16 cellular contexts compared by ENCODE assay signal in genomic region chr4:3518511-3518880, GRCh38. TPM values are rescaled to one million over a fixed set of nuclear protein-coding genes. Genes with fewer than 3 reads are reported as not detected.
A peak's percentile ranks its signal among the peaks of the same experiment; 100 is the strongest.
DNase-seq lines count a peak whose midpoint lies in the region; ATAC-seq and TF ChIP-seq lines count a peak whose summit lies in the region.
"Had no signal": no experiment of that assay in that cellular context is flagged by ENCODE, and none has a peak within 500 bp of the region (broad histone marks: within the 10 kb centered on the region; RNA-seq: fewer than 3 reads in every experiment).

No MANE protein-coding gene starts in this region.

- H3K27me3 ChIP-seq in right cardiac atrium (ENCODE audit: control insufficient read depth, insufficient read depth) (no peaks in the 10 kb centered on the region), sigmoid colon (no peaks in the 10 kb centered on the region), Caco-2 (replicated peaks; ENCODE audit: control insufficient read depth, insufficient read depth, low read length) (no peaks in the 10 kb centered on the region)
- H3K27me3 ChIP-seq: BLaER1 had no signal

- no TSS peak for BruUV-seq in Caco-2 (replicated peaks; lab: Mats Ljungman, UMichigan)

- H3K4me3 ChIP-seq in right cardiac atrium (ENCODE audit: low read length) (no peak overlapping the region), sigmoid colon (no peak overlapping the region), Caco-2 (ENCODE audit: low read depth, low read length) (no peak overlapping the region)
- H3K4me3 ChIP-seq: A549, BLaER1 had no signal

- intact Hi-C loops in right cardiac atrium (cut with DNase I), result no loop called here
- intact Hi-C loops in cardiac septum (cut with DNase I), result no loop called here
- intact Hi-C loops in sigmoid colon (cut with DNase I), result no loop called here
- intact Hi-C loops in Caco-2 (cut with micrococcal nuclease; ENCODE audit: unreplicated experiment), result no loop called here

- no peak for TF ChIP-seq EP300 in sigmoid colon (IDR thresholded peaks at IDR 0.05)

- H3K9me3 ChIP-seq in right cardiac atrium (ENCODE audit: control insufficient read depth, low read length), result no peaks in the 10 kb centered on the region
- H3K9me3 ChIP-seq in sigmoid colon, result no peaks in the 10 kb centered on the region
- no peaks in the 10 kb centered on the region for H3K9me3 ChIP-seq in Caco-2
- H3K9me3 ChIP-seq: A549, BLaER1 had no signal

- H3K4me1 Mint-ChIP-seq in chondrocyte (ENCODE audit: low read depth), result no peaks in the 10 kb centered on the region
- H3K4me1 Mint-ChIP-seq in Caco-2 (ENCODE audit: low read depth, unreplicated experiment), result no peaks in the 10 kb centered on the region
- H3K4me1 Mint-ChIP-seq in progenitor cell of endocrine pancreas (ENCODE audit: low read depth), result no peaks in the 10 kb centered on the region
- H3K4me1 Mint-ChIP-seq: CD4-positive, CD25-positive, alpha-beta regulatory T cell had no signal

- POLR2A ChIA-PET in Caco-2 (lab: Charles Lee), result no interaction called here

- TF ChIP-seq CTCF in chondrocyte (IDR thresholded peaks at IDR 0.05) (no peak), sigmoid colon (IDR thresholded peaks at IDR 0.05) (no peak), Caco-2 (IDR thresholded peaks at IDR 0.05; ENCODE audit: insufficient read depth in 1 of 2, low read depth in 1 of 2, low read length in 1 of 2, severe bottlenecking in 1 of 2, unreplicated experiment in 1 of 2) (no peak), progenitor cell of endocrine pancreas (IDR thresholded peaks at IDR 0.05; ENCODE audit: unreplicated experiment) (no peak)

- H3K27ac ChIP-seq in right cardiac atrium (ENCODE audit: low read length), result no peak overlapping the region
- H3K27ac ChIP-seq in sigmoid colon, result no peak overlapping the region
- H3K27ac ChIP-seq: A549, BLaER1 had no signal

- CTCF ChIA-PET in Caco-2 (lab: Charles Lee), result no interaction called here

- H3K9me3 Mint-ChIP-seq in chondrocyte (ENCODE audit: low read depth), result no peaks in the 10 kb centered on the region
- no peaks in the 10 kb centered on the region for H3K9me3 Mint-ChIP-seq in Caco-2 (ENCODE audit: unreplicated experiment)
- no peaks in the 10 kb centered on the region for H3K9me3 Mint-ChIP-seq in progenitor cell of endocrine pancreas (ENCODE audit: low read depth)
- H3K9me3 Mint-ChIP-seq: H9 had no signal

- 91% methylated on average over 11 of the region's 11 CpGs for WGBS in right cardiac atrium
- 89 to 93% methylated on average over 11 of the region's 11 CpGs for WGBS in sigmoid colon, 2 donors

- DNase-seq in right cardiac atrium, result peak in 2 of 3 donors; percentile 7 to 16
- no peak for DNase-seq in cardiac septum (ENCODE audit: low spot score)
- DNase-seq in chondrocyte (ENCODE audit: low spot score), result peak; percentile 86
- DNase-seq in sigmoid colon, result peak; percentile 53
- DNase-seq in Caco-2, result no peak
- no peak for DNase-seq in COR-L47 (lab: John Stamatoyannopoulos, UW)
- no peak for DNase-seq in progenitor cell of endocrine pancreas (ENCODE audit: low spot score, unreplicated experiment)
- DNase-seq: CD4-positive, CD25-positive, alpha-beta regulatory T cell; DMS153; DMS79 treated with DMSO at 0.1 percent for 48 hours; EL; GOT3; H9 had no signal

- no peak for ATAC-seq in right cardiac atrium
- ATAC-seq: A549 had no signal

- H3K27me3 Mint-ChIP-seq in chondrocyte (ENCODE audit: low read depth), result no peaks in the 10 kb centered on the region
- no peaks in the 10 kb centered on the region for H3K27me3 Mint-ChIP-seq in Caco-2 (ENCODE audit: insufficient read depth, unreplicated experiment)
- no peaks in the 10 kb centered on the region for H3K27me3 Mint-ChIP-seq in progenitor cell of endocrine pancreas
- H3K27me3 Mint-ChIP-seq: CD4-positive, CD25-positive, alpha-beta regulatory T cell had no signal

- H3K4me3 Mint-ChIP-seq in chondrocyte (ENCODE audit: unreplicated experiment) (no peak overlapping the region), Caco-2 (ENCODE audit: unreplicated experiment) (no peak overlapping the region), progenitor cell of endocrine pancreas (ENCODE audit: low read depth) (no peak overlapping the region)
- H3K4me3 Mint-ChIP-seq: H9 had no signal

- H3K4me1 ChIP-seq in right cardiac atrium (ENCODE audit: control insufficient read depth, insufficient read depth, low read length) (no peaks in the 10 kb centered on the region), sigmoid colon (no peaks in the 10 kb centered on the region), Caco-2 (no peaks in the 10 kb centered on the region)
- H3K4me1 ChIP-seq: A549 had no signal

- H3K36me3 Mint-ChIP-seq in chondrocyte (ENCODE audit: low read depth) (peaks cover 23% of the 10 kb centered on the region), Caco-2 (ENCODE audit: insufficient read depth, unreplicated experiment) (peaks cover 46% of the 10 kb centered on the region), progenitor cell of endocrine pancreas (ENCODE audit: insufficient read depth) (peaks cover 18% of the 10 kb centered on the region)

- H3K36me3 ChIP-seq in sigmoid colon (peaks cover 50 to 98% (median 79%) of the 10 kb centered on the region in 4 donors), Caco-2 (ENCODE audit: control insufficient read depth, insufficient read depth, low read length) (peaks cover 3% of the 10 kb centered on the region)

- H3K27ac Mint-ChIP-seq in chondrocyte (ENCODE audit: unreplicated experiment) (no peak overlapping the region), Caco-2 (ENCODE audit: unreplicated experiment) (no peak overlapping the region), progenitor cell of endocrine pancreas (no peak overlapping the region)
- H3K27ac Mint-ChIP-seq: CD4-positive, CD25-positive, alpha-beta regulatory T cell; H9 had no signal

- no peak for TF ChIP-seq POLR2A in sigmoid colon (IDR thresholded peaks at IDR 0.05)

RNA-seq across cellular contexts. Expression of gene LRPAP1, which starts 13.7 kb away (rescaled TPM):
- total RNA-seq in right cardiac atrium, result 100 to 1,000 TPM; 297 to 325 (median 309) TPM
- polyA plus RNA-seq in right cardiac atrium, result 207 TPM
- 275 TPM for total RNA-seq in cardiac septum
- 135 to 142 TPM (median 142 TPM) in 3 replicates for total RNA-seq in chondrocyte
- 100 to 1,000 TPM in 2 of 4 donors, 10 to 100 TPM in 2; 85.3 to 127 (median 99.6) TPM for total RNA-seq in sigmoid colon
- polyA plus RNA-seq in sigmoid colon, result 100 to 1,000 TPM in 1 of 3 donors, 10 to 100 TPM in 2; 25.2 to 123 (median 44.2) TPM
- 211 and 224 TPM in 2 replicates for total RNA-seq in Caco-2 (2022)
- total RNA-seq in progenitor cell of endocrine pancreas, result 125 and 134 TPM in 2 replicates

RNA-seq across cellular contexts. Expression of gene DOK7, which starts 55.4 kb away (rescaled TPM):
- total RNA-seq in right cardiac atrium (10 to 100 TPM; 28.9 to 40.0 (median 34.5) TPM), cardiac septum (62.7 TPM), chondrocyte (0.37 TPM in 1 of 3 replicates, not detected in the others), sigmoid colon (1 to 10 TPM in 1 of 4 donors, not detected in 3; 1.9 TPM), Caco-2 (2022) (0.29 TPM in 1 of 2 replicates, not detected in the other), progenitor cell of endocrine pancreas (0.13 TPM in 1 of 2 replicates, not detected in the other)
- polyA plus RNA-seq in right cardiac atrium (36.3 TPM), sigmoid colon (1 to 10 TPM in 1 of 3 donors, under 1 TPM in 1, not detected in 1; 0.85 to 1.2 TPM)
- total RNA-seq: CD4-positive, CD25-positive, alpha-beta regulatory T cell had no signal
- polyA plus RNA-seq: AG04450 had no signal

Comparison
In these comparisons a context has a peak if more than half of its experiments do, and no peak if none do; other contexts are left out.
1. DNase-seq: peak in right cardiac atrium (2 of 3), chondrocyte (single experiment) and sigmoid colon (single experiment); none in cardiac septum (single experiment), Caco-2 (0 of 2), COR-L47 (single experiment) and progenitor cell of endocrine pancreas (single experiment).
2. RNA of gene DOK7, which starts 55.4 kb away (total RNA-seq): 62.7 TPM in cardiac septum (single experiment) and 28.9 to 40.0 TPM in right cardiac atrium; 0.37 TPM in chondrocyte, 0.29 TPM in Caco-2, 0.13 TPM in progenitor cell of endocrine pancreas and 1.9 TPM in sigmoid colon; every median in the first group is over 10 times any median in the second.